ENCODE assay signal across 1 cellular context in the genomic region with DNA sequence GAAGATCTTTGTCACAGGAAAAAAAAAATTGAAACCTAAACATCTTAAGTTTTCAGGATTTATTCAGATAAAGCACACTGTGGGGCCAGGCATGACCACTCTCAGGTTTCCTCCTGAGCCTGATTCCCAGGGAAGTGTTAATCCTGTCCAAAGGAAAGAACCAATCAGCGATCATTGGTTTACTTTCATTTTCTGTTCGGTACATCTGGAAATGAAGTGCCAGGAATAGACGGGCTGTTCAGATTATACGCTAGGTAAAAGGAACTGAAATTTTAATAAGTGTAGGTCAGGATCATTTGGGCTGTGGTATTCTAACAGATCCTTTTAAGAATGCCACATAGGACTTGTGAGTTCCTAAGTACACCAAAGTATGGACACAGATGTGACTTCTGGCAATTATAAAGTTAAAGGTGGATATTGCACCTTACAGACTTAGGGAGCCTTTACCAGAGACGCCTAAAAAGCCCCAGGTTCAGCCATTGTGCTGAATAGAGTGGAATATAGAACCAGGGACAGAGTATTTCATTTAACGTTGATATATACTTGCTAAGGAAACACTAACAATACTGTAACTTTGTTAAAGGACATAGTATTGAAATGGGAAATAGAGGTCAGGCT.
TF ChIP-seq lines count a peak whose summit lies in the region.

No MANE protein-coding gene starts in this region.

TF ChIP-seq in WTC11, 78 proteins besides CTCF, POLR2A, EP300 and RAD21 (continued from another document):
- TF ChIP-seq ZNF532 (CRISPR knock-in tag; IDR thresholded peaks at IDR 0.05; ENCODE audit: borderline replicate concordance) (no peak), ZNF219 (CRISPR knock-in tag; IDR thresholded peaks at IDR 0.05; ENCODE audit: borderline replicate concordance) (no peak), RELA (CRISPR knock-in tag; IDR thresholded peaks at IDR 0.05; ENCODE audit: borderline replicate concordance) (no peak), TP53 (CRISPR knock-in tag; IDR thresholded peaks at IDR 0.05) (no peak), EMX1 (CRISPR knock-in tag; IDR thresholded peaks at IDR 0.05) (no peak)
